ENCODE assay signal across 25 cellular contexts in genomic region chr5:53361708-53362107, GRCh38.
DNase-seq lines count a peak whose midpoint lies in the region; ATAC-seq, FAIRE-seq and TF ChIP-seq lines count a peak whose summit lies in the region.
"Had no signal": no experiment of that assay in that cellular context is flagged by ENCODE, and none has a peak within 500 bp of the region (broad histone marks: within the 10 kb centered on the region; RNA-seq: fewer than 3 reads in every experiment).

No MANE protein-coding gene starts in this region.

- H3K36me3 ChIP-seq in breast epithelium (no peaks in the 10 kb centered on the region), ascending aorta (no peaks in the 10 kb centered on the region), keratinocyte (ENCODE audit: control insufficient read depth in 2 of 2, extremely low read depth in 1 of 2, insufficient read depth in 2 of 2, low read length in 2 of 2) (peaks cover 0 to 4% of the 10 kb centered on the region in 2 experiments)
- H3K36me3 ChIP-seq: right atrium auricular region had no signal

- H2AFZ ChIP-seq in keratinocyte (ENCODE audit: control insufficient read depth, low read length), result no peak overlapping the region

- no peaks in the 10 kb centered on the region for H3K36me3 Mint-ChIP-seq in MCF 10A (ENCODE audit: insufficient read depth, unreplicated experiment)
- H3K36me3 Mint-ChIP-seq in activated T-helper 1 cell treated with anti-CD3 and anti-CD28 coated beads, Interleukin-12 subunit alpha, Interleukin-12 subunit beta, Interleukin-2, Interleukin-4 antibody, amounts not matched to agents 30 ng/mL and 10 ng/mL and 1 ng/mL, durations not matched to agents 14 hours and 24 hours and 36 hours (ENCODE audit: low read depth), result no peaks in the 10 kb centered on the region
- H3K36me3 Mint-ChIP-seq: activated naive CD8-positive, alpha-beta T cell treated with anti-CD3 and anti-CD28 coated beads, Interleukin-2, amount 10 ng/mL, durations not matched to agents 7 days and 5 days; CD8-positive, alpha-beta T cell; IgD-negative memory B cell; stimulated activated effector memory CD8-positive, alpha-beta T cell treated with anti-CD3 and anti-CD28 coated beads, Interleukin-12 subunit alpha, Interleukin-12 subunit beta, amount 100 ng/mL, for 72 hours had no signal

- no peaks in the 10 kb centered on the region for H3K27me3 ChIP-seq in breast epithelium
- no peaks in the 10 kb centered on the region for H3K27me3 ChIP-seq in ascending aorta
- H3K27me3 ChIP-seq in keratinocyte (ENCODE audit: control insufficient read depth, extremely low read depth, insufficient read depth, low read length), result no peaks in the 10 kb centered on the region
- H3K27me3 ChIP-seq: right atrium auricular region had no signal

- no peaks in the 10 kb centered on the region for H4K20me1 ChIP-seq in keratinocyte (ENCODE audit: control insufficient read depth, extremely low read depth, insufficient read depth, low read length)

- H3K9me3 ChIP-seq in breast epithelium (no peaks in the 10 kb centered on the region), ascending aorta (no peaks in the 10 kb centered on the region), keratinocyte (ENCODE audit: control insufficient read depth, low read depth, low read length) (no peaks in the 10 kb centered on the region)
- H3K9me3 ChIP-seq: right atrium auricular region had no signal

- POLR2A ChIA-PET in MCF 10A (lab: Yijun Ruan, JAX), result interaction anchor here (0.5 to 1.2 kb wide), 2 partner anchors 15 to 25 kb away, joined by 3 read pairs; no protein-coding TSS in a partner anchor

- H3K4me1 ChIP-seq in breast epithelium (no peaks in the 10 kb centered on the region), ascending aorta (peaks cover 0 to 22% of the 10 kb centered on the region in 2 donors), keratinocyte (ENCODE audit: control insufficient read depth, extremely low read depth, insufficient read depth, low read length) (peaks cover 59% of the 10 kb centered on the region)
- H3K4me1 ChIP-seq: right atrium auricular region had no signal

- H3K4me2 ChIP-seq in keratinocyte (ENCODE audit: control insufficient read depth, extremely low read depth, insufficient read depth, low read depth, low read length), result peak overlapping the region; percentile 6

- peaks cover 10% of the 10 kb centered on the region for H3K4me1 Mint-ChIP-seq in MCF 10A (ENCODE audit: insufficient read depth, unreplicated experiment)
- no peaks in the 10 kb centered on the region for H3K4me1 Mint-ChIP-seq in activated T-helper 1 cell treated with anti-CD3 and anti-CD28 coated beads, Interleukin-12 subunit alpha, Interleukin-12 subunit beta, Interleukin-2, Interleukin-4 antibody, amounts not matched to agents 30 ng/mL and 10 ng/mL and 1 ng/mL, durations not matched to agents 14 hours and 24 hours and 36 hours (ENCODE audit: low read depth)
- H3K4me1 Mint-ChIP-seq: activated naive CD8-positive, alpha-beta T cell treated with anti-CD3 and anti-CD28 coated beads, Interleukin-2, amount 10 ng/mL, durations not matched to agents 7 days and 5 days; B cell; IgD-negative memory B cell; stimulated activated effector memory CD8-positive, alpha-beta T cell treated with anti-CD3 and anti-CD28 coated beads, Interleukin-12 subunit alpha, Interleukin-12 subunit beta, amount 100 ng/mL, for 72 hours had no signal

- dilution Hi-C loops in keratinocyte (cut with MboI; ENCODE audit: extremely low pct_ligation_motif_present, low sequenced_read_pairs), result no loop called here

- no peak overlapping the region for H3K4me3 Mint-ChIP-seq in MCF 10A (ENCODE audit: unreplicated experiment)
- no peak overlapping the region for H3K4me3 Mint-ChIP-seq in activated T-helper 1 cell treated with anti-CD3 and anti-CD28 coated beads, Interleukin-12 subunit alpha, Interleukin-12 subunit beta, Interleukin-2, Interleukin-4 antibody, amounts not matched to agents 30 ng/mL and 10 ng/mL and 1 ng/mL, durations not matched to agents 14 hours and 24 hours and 36 hours
- H3K4me3 Mint-ChIP-seq: activated CD8-positive, alpha-beta T cell treated with anti-CD3 and anti-CD28 coated beads for 36 hours; activated naive CD8-positive, alpha-beta T cell treated with anti-CD3 and anti-CD28 coated beads, Interleukin-2, amount 10 ng/mL, durations not matched to agents 7 days and 5 days; B cell; CD8-positive, alpha-beta T cell; IgD-negative memory B cell; neural crest cell; stimulated activated effector memory CD8-positive, alpha-beta T cell treated with anti-CD3 and anti-CD28 coated beads, Interleukin-12 subunit alpha, Interleukin-12 subunit beta, amount 100 ng/mL, for 72 hours had no signal

- FAIRE-seq in keratinocyte (lab: Jason Lieb, UNC), result peak; percentile 78
- FAIRE-seq: H1, kidney had no signal

- H3K9me1 ChIP-seq in keratinocyte (ENCODE audit: control insufficient read depth, extremely low read depth, insufficient read depth, low read length), result no peaks in the 10 kb centered on the region

- H3K9ac ChIP-seq in keratinocyte (ENCODE audit: control insufficient read depth, extremely low read depth, insufficient read depth, low read length), result peak overlapping the region; percentile 66

- no peak for TF ChIP-seq POLR2A in breast epithelium (IDR thresholded peaks at IDR 0.05)

- BruUV-seq in MCF 10A (replicated peaks; lab: Mats Ljungman, UMichigan), result no TSS peak

- no peaks in the 10 kb centered on the region for H3K9me3 Mint-ChIP-seq in MCF 10A (ENCODE audit: unreplicated experiment)
- H3K9me3 Mint-ChIP-seq in activated T-helper 1 cell treated with anti-CD3 and anti-CD28 coated beads, Interleukin-12 subunit alpha, Interleukin-12 subunit beta, Interleukin-2, Interleukin-4 antibody, amounts not matched to agents 30 ng/mL and 10 ng/mL and 1 ng/mL, durations not matched to agents 14 hours and 24 hours and 36 hours, result peaks cover 3% of the 10 kb centered on the region
- H3K9me3 Mint-ChIP-seq: activated CD8-positive, alpha-beta T cell treated with anti-CD3 and anti-CD28 coated beads for 36 hours; CD8-positive, alpha-beta T cell; neural crest cell had no signal

- no peaks in the 10 kb centered on the region for H3K27me3 Mint-ChIP-seq in MCF 10A (ENCODE audit: insufficient read depth, unreplicated experiment)
- H3K27me3 Mint-ChIP-seq in activated T-helper 1 cell treated with anti-CD3 and anti-CD28 coated beads, Interleukin-12 subunit alpha, Interleukin-12 subunit beta, Interleukin-2, Interleukin-4 antibody, amounts not matched to agents 30 ng/mL and 10 ng/mL and 1 ng/mL, durations not matched to agents 14 hours and 24 hours and 36 hours (ENCODE audit: insufficient read depth), result peaks cover 1% of the 10 kb centered on the region
- H3K27me3 Mint-ChIP-seq: activated CD8-positive, alpha-beta T cell treated with anti-CD3 and anti-CD28 coated beads for 36 hours; B cell had no signal

- ATAC-seq in HG03457 (IDR thresholded peaks at IDR 0.05; ENCODE audit: unreplicated experiment), result no peak
- ATAC-seq: activated CD8-positive, alpha-beta T cell treated with anti-CD3 and anti-CD28 coated beads for 36 hours; CD8-positive, alpha-beta T cell; stimulated activated effector memory CD8-positive, alpha-beta T cell treated with anti-CD3 and anti-CD28 coated beads, Interleukin-12 subunit alpha, Interleukin-12 subunit beta, amount 100 ng/mL, for 72 hours had no signal

- intact Hi-C loops in MCF 10A (cut with micrococcal nuclease) (loop anchor here (1.0 to 2.0 kb wide), 2 partner anchors 18 to 57 kb away; no protein-coding TSS in a partner anchor), breast epithelium (cut with DNase I; ENCODE audit: low total_unique reads) (no loop called here), ascending aorta (cut with DNase I) (loop anchor here (1.0 to 5.0 kb wide), 3 partner anchors 29 to 114 kb away; no protein-coding TSS in a partner anchor)
- intact Hi-C loops in activated T-helper 1 cell treated with anti-CD3 and anti-CD28 coated beads, Interleukin-12 subunit alpha, Interleukin-12 subunit beta, Interleukin-2, Interleukin-4 antibody, amounts not matched to agents 30 ng/mL and 10 ng/mL and 1 ng/mL, durations not matched to agents 14 hours and 24 hours and 36 hours (cut with micrococcal nuclease), result no loop called here

- H3K79me2 ChIP-seq in keratinocyte (ENCODE audit: control insufficient read depth, insufficient read depth, low read length), result no peaks in the 10 kb centered on the region

- CTCF ChIA-PET in MCF 10A (lab: Yijun Ruan, JAX), result interaction anchor here (0.7 kb wide), 1 partner anchor 195 kb away, joined by 4 read pairs; no protein-coding TSS in a partner anchor

- no peak overlapping the region for H3K4me3 ChIP-seq in breast epithelium
- H3K4me3 ChIP-seq in ascending aorta, result peak overlapping the region in 1 of 2 donors; percentile 11
- no peak overlapping the region for H3K4me3 ChIP-seq in keratinocyte (ENCODE audit: control insufficient read depth in 2 of 3, extremely low read depth in 1 of 3, insufficient read depth in 2 of 3, low read depth in 1 of 3, low read length in 3 of 3)
- H3K4me3 ChIP-seq: right atrium auricular region had no signal

- DNase-seq in MCF 10A (ENCODE audit: unreplicated experiment) (no peak), breast epithelium (ENCODE audit: low spot score in 2 of 2) (no peak), ascending aorta (ENCODE audit: low spot score in 2 of 2) (no peak), keratinocyte (ENCODE audit: low read depth, low spot score) (no peak), A172 (ENCODE audit: low spot score) (no peak), AG08396 (ENCODE audit: low spot score) (no peak)
- no peak for DNase-seq in activated T-helper 1 cell treated with anti-CD3 and anti-CD28 coated beads, Interleukin-12 subunit alpha, Interleukin-12 subunit beta, Interleukin-2, Interleukin-4 antibody, amounts not matched to agents 30 ng/mL and 10 ng/mL and 1 ng/mL, durations not matched to agents 14 hours and 24 hours and 36 hours (ENCODE audit: low spot score)
- DNase-seq: 8988T; activated CD8-positive, alpha-beta T cell treated with anti-CD3 and anti-CD28 coated beads for 36 hours; activated effector memory CD4-positive, alpha-beta T cell treated with anti-CD3 and anti-CD28 coated beads, Interleukin-2, amount 50 U/mL, for 16 hours; activated naive CD8-positive, alpha-beta T cell treated with anti-CD3 and anti-CD28 coated beads, Interleukin-2, amount 10 ng/mL, durations not matched to agents 7 days and 5 days; CD8-positive, alpha-beta T cell; DMS 273 treated with DMSO at 0.1 percent for 48 hours; kidney; NCI-H1105; NCI-H2029; stimulated activated CD4-positive, alpha-beta T cell treated with anti-CD3 and anti-CD28 coated beads, Interleukin-4, amount 100 ng/mL, for 24 hours; substantia nigra had no signal

- H3K27ac ChIP-seq in breast epithelium, result peak overlapping the region in 1 of 2 donors; percentile 36
- H3K27ac ChIP-seq in ascending aorta, result peak overlapping the region; percentile 40 to 51
- H3K27ac ChIP-seq in keratinocyte (ENCODE audit: control insufficient read depth, insufficient read depth, low read length), result peak overlapping the region; percentile 96

- TF ChIP-seq CTCF in MCF 10A (IDR thresholded peaks at IDR 0.05; ENCODE audit: unreplicated experiment) (no peak), breast epithelium (IDR thresholded peaks at IDR 0.05) (no peak), ascending aorta (IDR thresholded peaks at IDR 0.05) (no peak), keratinocyte (optimal IDR thresholded peaks at IDR 0.05 in 1 of 3, IDR thresholded peaks at IDR 0.05 in 1 of 3, conservative IDR thresholded peaks at IDR 0.05 in 1 of 3; ENCODE audit: extremely low read depth in 1 of 3, insufficient read depth in 2 of 3, low read length in 3 of 3) (no peak)

- H3K27ac Mint-ChIP-seq in MCF 10A (ENCODE audit: low read depth, unreplicated experiment), result peak overlapping the region; percentile 74
- no peak overlapping the region for H3K27ac Mint-ChIP-seq in activated T-helper 1 cell treated with anti-CD3 and anti-CD28 coated beads, Interleukin-12 subunit alpha, Interleukin-12 subunit beta, Interleukin-2, Interleukin-4 antibody, amounts not matched to agents 30 ng/mL and 10 ng/mL and 1 ng/mL, durations not matched to agents 14 hours and 24 hours and 36 hours
- H3K27ac Mint-ChIP-seq: activated CD8-positive, alpha-beta T cell treated with anti-CD3 and anti-CD28 coated beads for 36 hours; activated naive CD8-positive, alpha-beta T cell treated with anti-CD3 and anti-CD28 coated beads, Interleukin-2, amount 10 ng/mL, durations not matched to agents 7 days and 5 days; B cell; CD8-positive, alpha-beta T cell; IgD-negative memory B cell; stimulated activated effector memory CD8-positive, alpha-beta T cell treated with anti-CD3 and anti-CD28 coated beads, Interleukin-12 subunit alpha, Interleukin-12 subunit beta, amount 100 ng/mL, for 72 hours had no signal

Comparison
In these comparisons a context has a peak if more than half of its experiments do, and no peak if none do; other contexts are left out.
1. intact Hi-C loops: an anchor here in MCF 10A (1.0 to 2.0 kb wide) and ascending aorta (1.0 to 5.0 kb wide); none called in breast epithelium and activated T-helper 1 cell treated with anti-CD3 and anti-CD28 coated beads, Interleukin-12 subunit alpha, Interleukin-12 subunit beta, Interleukin-2, Interleukin-4 antibody, amounts not matched to agents 30 ng/mL and 10 ng/mL and 1 ng/mL, durations not matched to agents 14 hours and 24 hours and 36 hours.